ENCODE assay signal across 12 cellular contexts in genomic region chr9:99134893-99135341, GRCh38. TPM values are rescaled to one million over a fixed set of nuclear protein-coding genes. Genes with fewer than 3 reads are reported as not detected.
DNase-seq lines count a peak whose midpoint lies in the region; ATAC-seq lines count a peak whose summit lies in the region.
"Had no signal": no experiment of that assay in that cellular context is flagged by ENCODE, and none has a peak within 500 bp of the region (broad histone marks: within the 10 kb centered on the region; RNA-seq: fewer than 3 reads in every experiment).

No MANE protein-coding gene starts in this region.

- H3K27me3 Mint-ChIP-seq in CD4-positive, alpha-beta memory T cell, result no peaks in the 10 kb centered on the region
- no peaks in the 10 kb centered on the region for H3K27me3 Mint-ChIP-seq in activated naive CD8-positive, alpha-beta T cell treated with anti-CD3 and anti-CD28 coated beads, Interleukin-2, amount 10 ng/mL, durations not matched to agents 7 days and 5 days

- H3K27ac Mint-ChIP-seq in CD4-positive, alpha-beta memory T cell, result peak overlapping the region in 6 of 7 donors; percentile 10 to 92 (median 72)
- peak overlapping the region; percentile 71 for H3K27ac Mint-ChIP-seq in activated naive CD8-positive, alpha-beta T cell treated with anti-CD3 and anti-CD28 coated beads, Interleukin-2, amount 10 ng/mL, durations not matched to agents 7 days and 5 days

- no peaks in the 10 kb centered on the region for H3K9me3 ChIP-seq in CD4-positive, alpha-beta memory T cell (ENCODE audit: control insufficient read depth in 1 of 2, low read length in 2 of 2)
- H3K9me3 ChIP-seq: pancreas had no signal

- POLR2A ChIA-PET in CD4-positive, alpha-beta memory T cell (lab: Charles Lee; ENCODE audit: partially characterized antibody), result interaction anchor here (1.1 to 4.3 kb wide), 9 partner anchors 11 to 136 kb away, joined by 3 to 21 read pairs (median 10); partner anchors contain the start of gene TGFBR1
- POLR2A ChIA-PET in activated naive CD8-positive, alpha-beta T cell treated with anti-CD3 and anti-CD28 coated beads, Interleukin-2, amount 10 ng/mL, durations not matched to agents 7 days and 5 days (lab: Charles Lee), result interaction anchor here (0.7 to 2.8 kb wide), 11 partner anchors 13 to 283 kb away, joined by 3 to 14 read pairs (median 3); no protein-coding TSS in a partner anchor

- H3K4me3 ChIP-seq in CD4-positive, alpha-beta memory T cell (ENCODE audit: low read length in 2 of 2), result no peak overlapping the region
- H3K4me3 ChIP-seq: pancreas had no signal

- H3K4me1 ChIP-seq in CD4-positive, alpha-beta memory T cell (ENCODE audit: insufficient read depth, low read length), result peaks cover 60% of the 10 kb centered on the region
- H3K4me1 ChIP-seq: pancreas had no signal

- peak; percentile 31 for ATAC-seq in HG02759 (IDR thresholded peaks at IDR 0.05; ENCODE audit: unreplicated experiment)
- ATAC-seq in activated naive CD8-positive, alpha-beta T cell treated with anti-CD3 and anti-CD28 coated beads, Interleukin-2, amount 10 ng/mL, durations not matched to agents 7 days and 5 days (ENCODE audit: low read depth), result peak; percentile 53
- no peak for ATAC-seq in GM21515 (IDR thresholded peaks at IDR 0.05; ENCODE audit: unreplicated experiment)
- ATAC-seq in HG02571 (IDR thresholded peaks at IDR 0.05; ENCODE audit: unreplicated experiment), result no peak
- ATAC-seq in GM18502 (IDR thresholded peaks at IDR 0.05; ENCODE audit: poor library complexity, unreplicated experiment), result no peak
- ATAC-seq in GM19351 (IDR thresholded peaks at IDR 0.05; ENCODE audit: unreplicated experiment), result no peak
- ATAC-seq: pancreas had no signal

- no peaks in the 10 kb centered on the region for H3K36me3 ChIP-seq in CD4-positive, alpha-beta memory T cell (ENCODE audit: insufficient read depth, low read length)
- H3K36me3 ChIP-seq: pancreas had no signal

- H3K4me1 Mint-ChIP-seq in CD4-positive, alpha-beta memory T cell, result peaks cover 42 to 69% (median 57%) of the 10 kb centered on the region in 4 donors
- peaks cover 61% of the 10 kb centered on the region for H3K4me1 Mint-ChIP-seq in activated naive CD8-positive, alpha-beta T cell treated with anti-CD3 and anti-CD28 coated beads, Interleukin-2, amount 10 ng/mL, durations not matched to agents 7 days and 5 days

- DNase-seq in CD4-positive, alpha-beta memory T cell, result peak in 3 of 5 donors; percentile 21 to 26 (median 22)
- DNase-seq in activated naive CD8-positive, alpha-beta T cell treated with anti-CD3 and anti-CD28 coated beads, Interleukin-2, amount 10 ng/mL, durations not matched to agents 7 days and 5 days, result no peak
- DNase-seq in kidney tubule cell (ENCODE audit: low spot score), result peak; percentile 67
- DNase-seq: activated gamma-delta T cell, hippocampal formation, pancreas had no signal

- no peak overlapping the region for H3K27ac ChIP-seq in CD4-positive, alpha-beta memory T cell (ENCODE audit: low read depth, low read length)
- H3K27ac ChIP-seq: KMS-11, pancreas had no signal

- CTCF ChIA-PET in CD4-positive, alpha-beta memory T cell (lab: Charles Lee; ENCODE audit: partially characterized antibody), result interaction anchor here (0.7 to 17.5 kb wide), 11 partner anchors 11 to 1187 kb away, joined by 3 to 480 read pairs (median 7); partner anchors contain the start of gene TGFBR1

- intact Hi-C loops in CD4-positive, alpha-beta memory T cell (cut with micrococcal nuclease), result loop anchor here (2.0 to 5.0 kb wide), 3 partner anchors 22 to 76 kb away; no protein-coding TSS in a partner anchor

- peak overlapping the region in 4 of 8 donors; percentile 21 to 85 (median 72) for H3K4me3 Mint-ChIP-seq in CD4-positive, alpha-beta memory T cell
- H3K4me3 Mint-ChIP-seq in activated naive CD8-positive, alpha-beta T cell treated with anti-CD3 and anti-CD28 coated beads, Interleukin-2, amount 10 ng/mL, durations not matched to agents 7 days and 5 days, result peak overlapping the region; percentile 65

- peaks cover 41 to 52% of the 10 kb centered on the region in 2 donors for H3K36me3 Mint-ChIP-seq in CD4-positive, alpha-beta memory T cell
- H3K36me3 Mint-ChIP-seq in activated naive CD8-positive, alpha-beta T cell treated with anti-CD3 and anti-CD28 coated beads, Interleukin-2, amount 10 ng/mL, durations not matched to agents 7 days and 5 days, result peaks cover 58% of the 10 kb centered on the region

- peaks cover 0 to 2% (median 0%) of the 10 kb centered on the region in 8 donors for H3K9me3 Mint-ChIP-seq in CD4-positive, alpha-beta memory T cell
- H3K9me3 Mint-ChIP-seq in activated naive CD8-positive, alpha-beta T cell treated with anti-CD3 and anti-CD28 coated beads, Interleukin-2, amount 10 ng/mL, durations not matched to agents 7 days and 5 days, result no peaks in the 10 kb centered on the region

- no peaks in the 10 kb centered on the region for H3K27me3 ChIP-seq in CD4-positive, alpha-beta memory T cell (ENCODE audit: insufficient read depth, low read length)
- H3K27me3 ChIP-seq: pancreas had no signal

RNA-seq across cellular contexts. Expression of gene TGFBR1, which starts 30.0 kb away (rescaled TPM):
- 10 to 100 TPM; 26.4 to 27.4 TPM for total RNA-seq in CD4-positive, alpha-beta memory T cell
- polyA plus RNA-seq in CD4-positive, alpha-beta memory T cell, result 10 to 100 TPM; 19.1 to 21.4 TPM
- 10 to 100 TPM; 82.7 to 83.5 TPM for total RNA-seq in activated naive CD8-positive, alpha-beta T cell treated with anti-CD3 and anti-CD28 coated beads, Interleukin-2, amount 10 ng/mL, durations not matched to agents 7 days and 5 days

Comparison
In these comparisons a context has a peak if more than half of its experiments do, and no peak if none do; other contexts are left out.
1. ATAC-seq: peak in HG02759 (single experiment) and activated naive CD8-positive, alpha-beta T cell treated with anti-CD3 and anti-CD28 coated beads, Interleukin-2, amount 10 ng/mL, durations not matched to agents 7 days and 5 days (single experiment); none in GM21515 (single experiment), HG02571 (single experiment), GM18502 (single experiment) and GM19351 (single experiment).